Comparison of ENCODE assay signal across 21 cellular contexts in genomic region chr20:39103732-39104131, GRCh38.
A peak's percentile ranks its signal among the peaks of the same experiment; 100 is the strongest.
DNase-seq lines count a peak whose midpoint lies in the region; ATAC-seq and TF ChIP-seq lines count a peak whose summit lies in the region.
"Had no signal": no experiment of that assay in that cellular context is flagged by ENCODE, and none has a peak within 500 bp of the region (broad histone marks: within the 10 kb centered on the region; RNA-seq: fewer than 3 reads in every experiment).

No MANE protein-coding gene starts in this region.

- H3K36me3 Mint-ChIP-seq in HFFc6 (ENCODE audit: low read depth) = no peaks in the 10 kb centered on the region
- H3K36me3 Mint-ChIP-seq: activated naive CD4-positive, alpha-beta T cell treated with anti-CD3 and anti-CD28 coated beads, Interleukin-2, amount 50 U/mL, for 72 hours had no signal

- ATAC-seq in GM18909 (IDR thresholded peaks at IDR 0.05; ENCODE audit: poor library complexity, unreplicated experiment) = no peak
- ATAC-seq: activated naive CD4-positive, alpha-beta T cell treated with anti-CD3 and anti-CD28 coated beads, Interleukin-2, amount 50 U/mL, for 72 hours; activated T-helper 17 cell treated with anti-CD3 and anti-CD28 coated beads, Interleukin-2, amount 50 U/mL, for 72 hours; effector memory CD8-positive, alpha-beta T cell; Panc1; right lobe of liver had no signal

- no peak overlapping the region for H3K27ac Mint-ChIP-seq in HFFc6
- H3K27ac Mint-ChIP-seq: activated naive CD4-positive, alpha-beta T cell treated with anti-CD3 and anti-CD28 coated beads, Interleukin-2, amount 50 U/mL, for 72 hours; activated T-helper 17 cell treated with anti-CD3 and anti-CD28 coated beads, Interleukin-2, amount 50 U/mL, for 72 hours; effector memory CD8-positive, alpha-beta T cell; nephron; T-helper 1 cell treated with Interleukin-12 subunit alpha and Interleukin-12 subunit beta and Interleukin-4 antibody, amounts not matched to agents 30 μg/mL and 1 μg/mL, for 36 hours had no signal

- H3K4me3 Mint-ChIP-seq in HFFc6 = no peak overlapping the region
- H3K4me3 Mint-ChIP-seq: activated T-helper 17 cell treated with anti-CD3 and anti-CD28 coated beads, Interleukin-2, amount 50 U/mL, for 72 hours; effector memory CD8-positive, alpha-beta T cell; nephron; T-helper 1 cell treated with Interleukin-12 subunit alpha and Interleukin-12 subunit beta and Interleukin-4 antibody, amounts not matched to agents 30 μg/mL and 1 μg/mL, for 36 hours had no signal

- peaks cover 19% of the 10 kb centered on the region for H3K4me1 Mint-ChIP-seq in HFFc6 (ENCODE audit: low read depth)
- H3K4me1 Mint-ChIP-seq: activated T-helper 17 cell treated with anti-CD3 and anti-CD28 coated beads, Interleukin-2, amount 50 U/mL, for 72 hours; nephron had no signal

- H3K27me3 Mint-ChIP-seq in HFFc6 (ENCODE audit: insufficient read depth) = peaks cover 10% of the 10 kb centered on the region

- H3K9me3 Mint-ChIP-seq in HFFc6 = no peaks in the 10 kb centered on the region
- H3K9me3 Mint-ChIP-seq: activated T-helper 17 cell treated with anti-CD3 and anti-CD28 coated beads, Interleukin-2, amount 50 U/mL, for 72 hours; T-helper 1 cell treated with Interleukin-12 subunit alpha and Interleukin-12 subunit beta and Interleukin-4 antibody, amounts not matched to agents 30 μg/mL and 1 μg/mL, for 36 hours had no signal

- DNase-seq in ELR (ENCODE audit: low read depth) (peak; percentile 41), HFFc6 (no peak), astrocyte of the hippocampus (ENCODE audit: low read depth, low spot score) (peak; percentile 21), fibroblast of the conjunctiva (ENCODE audit: low read depth) (peak; percentile 9), COLO668 (lab: John Stamatoyannopoulos, UW; ENCODE audit: unreplicated experiment) (no peak), ACHN (no peak)
- DNase-seq: activated CD4-positive, alpha-beta T cell treated with anti-CD3 and anti-CD28 coated beads, Interleukin-2, amount 50 U/mL, for 1 hour; DMS79; effector memory CD8-positive, alpha-beta T cell; esophagus squamous epithelium; hippocampal formation; KBM-7; right lobe of liver; stomach; transverse colon had no signal

- peak; percentile 42; the same call in 1 of the 2 replicates for TF ChIP-seq CTCF in HFFc6 (IDR thresholded peaks at IDR 0.05)

- in situ Hi-C loops in ACHN (cut with HindIII; ENCODE audit: low pct_ligation_motif_present, low pct_unique_long_range_greater_than_20kb, low sequenced_read_pairs) = no loop called here

Comparison
In these comparisons a context has a peak if more than half of its experiments do, and no peak if none do; other contexts are left out.
1. DNase-seq: peak in ELR (single experiment), astrocyte of the hippocampus (single experiment) and fibroblast of the conjunctiva (single experiment); none in HFFc6 (single experiment), COLO668 (single experiment) and ACHN (single experiment).